8 cellular contexts compared by ENCODE assay signal in genomic region chr22:19291218-19291579, GRCh38. TPM values are rescaled to one million over a fixed set of nuclear protein-coding genes. Genes with fewer than 3 reads are reported as not detected.
DNase-seq lines count a peak whose midpoint lies in the region; ATAC-seq and TF ChIP-seq lines count a peak whose summit lies in the region.

No MANE protein-coding gene starts in this region.

- H3K4ac ChIP-seq in neuronal stem cell (ENCODE audit: low read length) = no peak overlapping the region

- H3K18ac ChIP-seq in neuronal stem cell (ENCODE audit: low read length) = peak overlapping the region; percentile 83

- intact Hi-C loops in A673 (cut with micrococcal nuclease; ENCODE audit: unreplicated experiment) = loop anchor here (5.0 kb wide), 1 partner anchor 114 kb away; the partner anchor contains the start of gene SLC25A1
- intact Hi-C loops in activated T-helper 1 cell treated with anti-CD3 and anti-CD28 coated beads, Interleukin-12 subunit alpha, Interleukin-12 subunit beta, Interleukin-2, Interleukin-4 antibody, amounts not matched to agents 30 ng/mL and 10 ng/mL and 1 ng/mL, durations not matched to agents 14 hours and 24 hours and 36 hours (cut with micrococcal nuclease) = loop anchor here (5.0 kb wide), 2 partner anchors 141 to 426 kb away; partner anchors contain the start of genes HIRA and MRPL40

- DNase-seq in A673 (ENCODE audit: low spot score) (peak; percentile 47), LNCaP clone FGC (ENCODE audit: low read depth) (no peak), germinal center (ENCODE audit: low spot score) (peak; percentile 16), neuronal stem cell (ENCODE audit: low spot score) (no peak), globus pallidus (ENCODE audit: low spot score) (no peak)
- DNase-seq in activated T-helper 1 cell treated with anti-CD3 and anti-CD28 coated beads, Interleukin-12 subunit alpha, Interleukin-12 subunit beta, Interleukin-2, Interleukin-4 antibody, amounts not matched to agents 30 ng/mL and 10 ng/mL and 1 ng/mL, durations not matched to agents 14 hours and 24 hours and 36 hours (ENCODE audit: low spot score) = no peak

- no peaks in the 10 kb centered on the region for H3K79me1 ChIP-seq in neuronal stem cell (ENCODE audit: low read depth, low read length)

- H3K4me1 ChIP-seq in A673 (ENCODE audit: insufficient read depth, low read length, poor library complexity, severe bottlenecking) (peaks cover 8% of the 10 kb centered on the region), neuronal stem cell (ENCODE audit: control insufficient read depth in 2 of 2, insufficient read depth in 1 of 2, low read depth in 1 of 2, low read length in 2 of 2) (peaks cover 0 to 10% of the 10 kb centered on the region in 2 donors)

- no CpG with 5 or more reads among the region's 41 CpGs for WGBS in neuronal stem cell (ENCODE audit: extremely low coverage in 2 of 2, insufficient read length in 2 of 2, insufficient replicate concordance in 1 of 2), 2 donors

- peak; percentile 28 for ATAC-seq in GM19023 (IDR thresholded peaks at IDR 0.05; ENCODE audit: unreplicated experiment)
- ATAC-seq in HG02840 (IDR thresholded peaks at IDR 0.05; ENCODE audit: low FRiP score, unreplicated experiment) = no peak

- H4K8ac ChIP-seq in neuronal stem cell (ENCODE audit: low read depth, low read length) = no peak overlapping the region

- H2BK15ac ChIP-seq in neuronal stem cell (ENCODE audit: low read length) = peak overlapping the region; percentile 31

- no peak overlapping the region for H3K27ac Mint-ChIP-seq in activated T-helper 1 cell treated with anti-CD3 and anti-CD28 coated beads, Interleukin-12 subunit alpha, Interleukin-12 subunit beta, Interleukin-2, Interleukin-4 antibody, amounts not matched to agents 30 ng/mL and 10 ng/mL and 1 ng/mL, durations not matched to agents 14 hours and 24 hours and 36 hours

- H3K27me3 ChIP-seq in A673 (replicated peaks; ENCODE audit: insufficient read depth, low read depth, low read length, poor library complexity) (no peaks in the 10 kb centered on the region), neuronal stem cell (ENCODE audit: control insufficient read depth in 3 of 3, insufficient read depth in 3 of 3, low read depth in 1 of 3, low read length in 3 of 3) (peaks cover 0 to 5% (median 0%) of the 10 kb centered on the region in 3 experiments)

- no peak overlapping the region for H3K14ac ChIP-seq in neuronal stem cell (ENCODE audit: low read length)

- POLR2A ChIA-PET in A673 (lab: Charles Lee; ENCODE audit: low non-redundant PET) = no interaction called here

- no peak overlapping the region for H4K91ac ChIP-seq in neuronal stem cell (ENCODE audit: low read depth, low read length, poor library complexity)

- H3K27me3 Mint-ChIP-seq in activated T-helper 1 cell treated with anti-CD3 and anti-CD28 coated beads, Interleukin-12 subunit alpha, Interleukin-12 subunit beta, Interleukin-2, Interleukin-4 antibody, amounts not matched to agents 30 ng/mL and 10 ng/mL and 1 ng/mL, durations not matched to agents 14 hours and 24 hours and 36 hours (ENCODE audit: insufficient read depth) = peaks cover 44% of the 10 kb centered on the region

- no peak overlapping the region for H2AK5ac ChIP-seq in neuronal stem cell (ENCODE audit: low read depth, low read length)

- peak overlapping the region; percentile 79 for H3K4me3 ChIP-seq in A673 (ENCODE audit: low read depth, low read length, poor library complexity, severe bottlenecking)
- H3K4me3 ChIP-seq in LNCaP clone FGC (ENCODE audit: low read depth, low read length) = peak overlapping the region; percentile 79
- H3K4me3 ChIP-seq in neuronal stem cell (ENCODE audit: low read length in 2 of 2) = peak overlapping the region; percentile 68 to 91

- H3K27ac ChIP-seq in A673 (ENCODE audit: low read depth, low read length, poor library complexity, severe bottlenecking) (peak overlapping the region; percentile 64), neuronal stem cell (replicated peaks; ENCODE audit: low read length) (no peak overlapping the region)

- H3K4me2 ChIP-seq in neuronal stem cell (ENCODE audit: insufficient read depth, low read length, poor library complexity, severe bottlenecking) = peak overlapping the region; percentile 94

- H3K36me3 Mint-ChIP-seq in activated T-helper 1 cell treated with anti-CD3 and anti-CD28 coated beads, Interleukin-12 subunit alpha, Interleukin-12 subunit beta, Interleukin-2, Interleukin-4 antibody, amounts not matched to agents 30 ng/mL and 10 ng/mL and 1 ng/mL, durations not matched to agents 14 hours and 24 hours and 36 hours (ENCODE audit: low read depth) = no peaks in the 10 kb centered on the region

- peak overlapping the region; percentile 39 for H2BK5ac ChIP-seq in neuronal stem cell (ENCODE audit: low read length)

- H2AFZ ChIP-seq in neuronal stem cell (ENCODE audit: low read length) = peak overlapping the region; percentile 99

- CTCF ChIA-PET in A673 (lab: Charles Lee) = interaction anchor here (1.1 kb wide), 1 partner anchor 9 kb away, joined by 3 read pairs; no protein-coding TSS in a partner anchor

- TF ChIP-seq CTCF in A673 (conservative IDR thresholded peaks at IDR 0.05; ENCODE audit: low read depth, low read length) = no peak
- no peak for TF ChIP-seq CTCF in LNCaP clone FGC (IDR thresholded peaks at IDR 0.05; ENCODE audit: control insufficient read depth, extremely low read depth, insufficient read depth)

- H2BK12ac ChIP-seq in neuronal stem cell (ENCODE audit: low read length) = no peak overlapping the region

- no peaks in the 10 kb centered on the region for H3K36me3 ChIP-seq in A673 (ENCODE audit: insufficient read depth, low read length, poor library complexity, severe bottlenecking)
- H3K36me3 ChIP-seq in neuronal stem cell (replicated peaks in 1 of 2; ENCODE audit: control insufficient read depth in 2 of 2, insufficient read depth in 2 of 2, low read length in 2 of 2) = no peaks in the 10 kb centered on the region

- H3K4me1 Mint-ChIP-seq in activated T-helper 1 cell treated with anti-CD3 and anti-CD28 coated beads, Interleukin-12 subunit alpha, Interleukin-12 subunit beta, Interleukin-2, Interleukin-4 antibody, amounts not matched to agents 30 ng/mL and 10 ng/mL and 1 ng/mL, durations not matched to agents 14 hours and 24 hours and 36 hours (ENCODE audit: low read depth) = peaks cover 24% of the 10 kb centered on the region

- no TSS peak for BruUV-seq in A673 (replicated peaks; lab: Mats Ljungman, UMichigan)

- H3K9me3 ChIP-seq in A673 (ENCODE audit: low read depth, low read length, poor library complexity, severe bottlenecking) (no peaks in the 10 kb centered on the region), neuronal stem cell (replicated peaks in 1 of 2; ENCODE audit: control insufficient read depth in 2 of 2, insufficient read depth in 1 of 2, low read depth in 1 of 2, low read length in 2 of 2) (no peaks in the 10 kb centered on the region)

- H3K9ac ChIP-seq in neuronal stem cell (ENCODE audit: low read depth, low read length, poor library complexity) = peak overlapping the region; percentile 82

- peak overlapping the region; percentile 94 for H3K23ac ChIP-seq in neuronal stem cell (ENCODE audit: low read depth, low read length, poor library complexity)

- peak overlapping the region; percentile 78 for H3K4me3 Mint-ChIP-seq in activated T-helper 1 cell treated with anti-CD3 and anti-CD28 coated beads, Interleukin-12 subunit alpha, Interleukin-12 subunit beta, Interleukin-2, Interleukin-4 antibody, amounts not matched to agents 30 ng/mL and 10 ng/mL and 1 ng/mL, durations not matched to agents 14 hours and 24 hours and 36 hours

- H2BK120ac ChIP-seq in neuronal stem cell (ENCODE audit: low read depth, low read length) = no peak overlapping the region

- no peaks in the 10 kb centered on the region for H3K9me3 Mint-ChIP-seq in activated T-helper 1 cell treated with anti-CD3 and anti-CD28 coated beads, Interleukin-12 subunit alpha, Interleukin-12 subunit beta, Interleukin-2, Interleukin-4 antibody, amounts not matched to agents 30 ng/mL and 10 ng/mL and 1 ng/mL, durations not matched to agents 14 hours and 24 hours and 36 hours

RNA-seq across cellular contexts. Expression of gene CLTCL1, which starts 0.3 kb away (rescaled TPM):
- 7.5 and 11.5 TPM in 2 replicates for total RNA-seq in A673 (2021)
- total RNA-seq in activated T-helper 1 cell treated with anti-CD3 and anti-CD28 coated beads, Interleukin-12 subunit alpha, Interleukin-12 subunit beta, Interleukin-2, Interleukin-4 antibody, amounts not matched to agents 30 ng/mL and 10 ng/mL and 1 ng/mL, durations not matched to agents 14 hours and 24 hours and 36 hours = 0.64 and 0.73 TPM in 2 replicates
- 3.1 TPM for polyA plus RNA-seq in neuronal stem cell (2013, experiment 1 of 2)
- 3.2 TPM for polyA plus RNA-seq in neuronal stem cell (2013, experiment 2 of 2)

Comparison
In these comparisons a context has a peak if more than half of its experiments do, and no peak if none do; other contexts are left out.
1. DNase-seq: peak in A673 (single experiment) and germinal center (single experiment); none in LNCaP clone FGC (single experiment), activated T-helper 1 cell treated with anti-CD3 and anti-CD28 coated beads, Interleukin-12 subunit alpha, Interleukin-12 subunit beta, Interleukin-2, Interleukin-4 antibody, amounts not matched to agents 30 ng/mL and 10 ng/mL and 1 ng/mL, durations not matched to agents 14 hours and 24 hours and 36 hours (single experiment), neuronal stem cell (single experiment) and globus pallidus (single experiment).
2. Peak in every context shown above with its lines, with median percentiles within 50 percentile points of each other: H3K4me3 ChIP-seq.